Comparison of ENCODE assay signal across 9 cellular contexts in the genomic region with DNA sequence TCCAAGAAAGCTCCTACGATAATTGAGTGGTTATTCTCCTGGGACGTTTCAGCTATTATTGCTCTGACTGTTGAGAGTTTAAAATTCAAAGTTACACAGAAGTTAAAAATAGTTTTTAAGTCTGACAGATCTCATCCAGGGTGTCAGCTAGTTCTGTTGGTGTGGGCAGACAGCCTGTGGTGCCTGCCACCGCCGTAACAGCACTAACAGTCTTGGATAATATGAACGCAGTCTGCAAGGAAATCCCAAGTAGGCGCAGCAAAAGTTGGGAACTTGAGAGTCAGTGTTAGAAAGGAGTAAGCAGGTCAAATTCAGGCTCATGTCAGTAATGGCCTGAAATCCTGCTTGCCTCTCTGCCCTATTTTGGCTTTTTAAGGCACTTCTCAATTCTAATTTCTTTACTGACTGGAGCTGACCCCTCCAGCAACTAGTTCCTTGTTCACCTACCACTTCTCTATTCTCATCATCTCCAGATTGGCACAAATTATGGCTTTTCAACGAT. TPM values are rescaled to one million over a fixed set of nuclear protein-coding genes. Genes with fewer than 3 reads are reported as not detected.
DNase-seq lines count a peak whose midpoint lies in the region; ATAC-seq and TF ChIP-seq lines count a peak whose summit lies in the region.
"Had no signal": no experiment of that assay in that cellular context is flagged by ENCODE, and none has a peak within 500 bp of the region (broad histone marks: within the 10 kb centered on the region; RNA-seq: fewer than 3 reads in every experiment).

No MANE protein-coding gene starts in this region.

- H3K4me3 ChIP-seq in HEK293 (ENCODE audit: low read depth, low read length): no peak overlapping the region; the same call in 1 of the 2 replicates
- H3K4me3 ChIP-seq in WI38 (ENCODE audit: low read depth, low read length): peak overlapping the region; percentile 92
- peak overlapping the region; percentile 87 to 92 for H3K4me3 ChIP-seq in right atrium auricular region
- peak overlapping the region; percentile 98 for H3K4me3 ChIP-seq in smooth muscle cell

- H3K36me3 ChIP-seq in HEK293 (ENCODE audit: control insufficient read depth in 2 of 2, insufficient read depth in 1 of 2, low read length in 2 of 2) (no peaks in the 10 kb centered on the region), right atrium auricular region (no peaks in the 10 kb centered on the region), smooth muscle cell (ENCODE audit: low read depth) (no peaks in the 10 kb centered on the region)

- no peaks in the 10 kb centered on the region for H3F3A ChIP-seq in smooth muscle cell (ENCODE audit: low read depth)

- H2AFZ ChIP-seq in smooth muscle cell (ENCODE audit: low read depth): no peak overlapping the region

- TF ChIP-seq CTCF in HEK293 (tag by site-specific recombination; IDR thresholded peaks at IDR 0.05) (no peak), WI38 (IDR thresholded peaks at IDR 0.05; ENCODE audit: low read depth, low read length) (no peak), right atrium auricular region (IDR thresholded peaks at IDR 0.05) (no peak), smooth muscle cell (IDR thresholded peaks at IDR 0.05; ENCODE audit: borderline replicate concordance, insufficient read depth, poor library complexity, severe bottlenecking) (no peak)

- H3K9ac ChIP-seq in smooth muscle cell (ENCODE audit: low read depth): no peak overlapping the region

- CTCF ChIA-PET in HEK293 (lab: Yijun Ruan, JAX): no interaction called here

- WGBS in smooth muscle cell (ENCODE audit: low lambda C conversion rate): 59% methylated on average over 7 of the region's 7 CpGs

- ATAC-seq in HG03095 (IDR thresholded peaks at IDR 0.05; ENCODE audit: unreplicated experiment): no peak
- no peak for ATAC-seq in HG02642 (IDR thresholded peaks at IDR 0.05; ENCODE audit: poor library complexity, unreplicated experiment)
- no peak for ATAC-seq in HG02884 (IDR thresholded peaks at IDR 0.05; ENCODE audit: unreplicated experiment)

- no peaks in the 10 kb centered on the region for H3K9me3 ChIP-seq in HEK293 (ENCODE audit: control insufficient read depth, insufficient read depth, low read depth, low read length)
- no peaks in the 10 kb centered on the region for H3K9me3 ChIP-seq in right atrium auricular region
- no peaks in the 10 kb centered on the region for H3K9me3 ChIP-seq in smooth muscle cell (replicated peaks; ENCODE audit: low read depth)

- H3K4me1 ChIP-seq in HEK293 (ENCODE audit: control insufficient read depth, insufficient read depth, low read length) (peaks cover 6% of the 10 kb centered on the region), right atrium auricular region (peaks cover 0 to 38% of the 10 kb centered on the region in 2 donors), smooth muscle cell (ENCODE audit: low read depth) (peaks cover 7% of the 10 kb centered on the region)

- DNase-seq in right atrium auricular region (ENCODE audit: low spot score) (peak; percentile 64), smooth muscle cell (lab: John Stamatoyannopoulos, UW; ENCODE audit: unreplicated experiment) (no peak), glomerular visceral epithelial cell (ENCODE audit: extremely low spot score) (no peak)
- DNase-seq: effector CD8-positive, alpha-beta T cell had no signal

- POLR2A ChIA-PET in HEK293 (lab: Yijun Ruan, JAX): no interaction called here

- H4K20me1 ChIP-seq in smooth muscle cell (ENCODE audit: low read depth): peaks cover 41% of the 10 kb centered on the region

- H3K27me3 ChIP-seq in right atrium auricular region (no peaks in the 10 kb centered on the region), smooth muscle cell (ENCODE audit: low read depth) (peaks cover 13% of the 10 kb centered on the region)

- H3K27ac ChIP-seq in HEK293 (ENCODE audit: extremely low read depth, low read depth, low read length) (no peak overlapping the region), right atrium auricular region (peak overlapping the region; percentile 89 to 94), smooth muscle cell (ENCODE audit: low read depth) (no peak overlapping the region)

- peak overlapping the region; percentile 98 for H3K4me2 ChIP-seq in smooth muscle cell

- H3K79me2 ChIP-seq in smooth muscle cell (ENCODE audit: low read depth): peaks cover 9% of the 10 kb centered on the region

TF ChIP-seq in HEK293, 187 proteins besides CTCF, POLR2A, EP300 and RAD21:
- no peak for TF ChIP-seq ZNF157 (tag by site-specific recombination; IDR thresholded peaks at IDR 0.05)
- TF ChIP-seq WT1 (tag by site-specific recombination; IDR thresholded peaks at IDR 0.05): no peak
- TF ChIP-seq ZFHX2 (tag by site-specific recombination; conservative IDR thresholded peaks at IDR 0.05): no peak
- TF ChIP-seq PRDM10 (tag by site-specific recombination; IDR thresholded peaks at IDR 0.05): no peak
- peak; percentile 70 for TF ChIP-seq ZNF600 (tag by site-specific recombination; IDR thresholded peaks at IDR 0.05)

RNA-seq across cellular contexts. Expression of gene CRYBG3, which starts 1.7 kb away (rescaled TPM):
- total RNA-seq in right atrium auricular region (10 to 100 TPM; 17.6 to 18.6 TPM), smooth muscle cell (14.2 and 17.0 TPM in 2 replicates)
- 1.5 and 1.9 TPM in 2 replicates for polyA plus RNA-seq in smooth muscle cell

RNA-seq across cellular contexts. Expression of gene ARL6, which starts 59.0 kb away (rescaled TPM):
- total RNA-seq in right atrium auricular region (1 to 10 TPM; 2.9 to 3.5 TPM), smooth muscle cell (14.6 and 27.0 TPM in 2 replicates)
- 5.3 and 5.8 TPM in 2 replicates for polyA plus RNA-seq in smooth muscle cell

Comparison
In these comparisons a context has a peak if more than half of its experiments do, and no peak if none do; other contexts are left out.
1. H3K27ac ChIP-seq: peak in right atrium auricular region (2 of 2); none in HEK293 (single experiment) and smooth muscle cell (single experiment).